Comparison of ENCODE assay signal across 6 cellular contexts in genomic region chr19:461664-462551, GRCh38. TPM values are rescaled to one million over a fixed set of nuclear protein-coding genes. Genes with fewer than 3 reads are reported as not detected.
A peak's percentile ranks its signal among the peaks of the same experiment; 100 is the strongest.
DNase-seq lines count a peak whose midpoint lies in the region; ATAC-seq, FAIRE-seq and TF ChIP-seq lines count a peak whose summit lies in the region.

No MANE protein-coding gene starts in this region.

- ATAC-seq in GM23338 (peak; percentile 63), GM19023 (IDR thresholded peaks at IDR 0.05; ENCODE audit: unreplicated experiment) (no peak), GM18909 (IDR thresholded peaks at IDR 0.05; ENCODE audit: poor library complexity, unreplicated experiment) (no peak)

- H3K27ac Mint-ChIP-seq in GM23338 = no peak overlapping the region

- no peaks in the 10 kb centered on the region for H3K36me3 Mint-ChIP-seq in GM23338 (ENCODE audit: low read depth)

- H2AFZ ChIP-seq in GM23338 (0 out of 2 replicates have a peak overlapping the region, but pooled peaks have one; percentile 47), keratinocyte (ENCODE audit: control insufficient read depth, low read length) (no peak overlapping the region)

- H3K4me2 ChIP-seq in GM23338 (peak overlapping the region; percentile 87), keratinocyte (ENCODE audit: control insufficient read depth, extremely low read depth, insufficient read depth, low read depth, low read length) (peak overlapping the region; percentile 56)

- peaks cover 29% of the 10 kb centered on the region for H3K27me3 Mint-ChIP-seq in GM23338 (ENCODE audit: insufficient read depth, low read depth, poor library complexity)

- TF ChIP-seq CTCF in GM23338 (conservative IDR thresholded peaks at IDR 0.05; ENCODE audit: low read depth in 2 of 2) = no peak
- TF ChIP-seq CTCF in keratinocyte (optimal IDR thresholded peaks at IDR 0.05 in 1 of 3, IDR thresholded peaks at IDR 0.05 in 1 of 3, conservative IDR thresholded peaks at IDR 0.05 in 1 of 3; ENCODE audit: extremely low read depth in 1 of 3, insufficient read depth in 2 of 3, low read length in 3 of 3) = no peak

- peak overlapping the region; percentile 70 for H3K4me3 Mint-ChIP-seq in GM23338

- H3K9me3 ChIP-seq in keratinocyte (ENCODE audit: control insufficient read depth, low read depth, low read length) = no peaks in the 10 kb centered on the region

- H3K4me1 Mint-ChIP-seq in GM23338 = peaks cover 7% of the 10 kb centered on the region

- FAIRE-seq in keratinocyte (lab: Jason Lieb, UNC) = no peak

- H3K79me2 ChIP-seq in GM23338 (replicated peaks; ENCODE audit: insufficient read depth) = no peaks in the 10 kb centered on the region
- H3K79me2 ChIP-seq in keratinocyte (ENCODE audit: control insufficient read depth, insufficient read depth, low read length) = no peaks in the 10 kb centered on the region

- H3K27ac ChIP-seq in GM23338 (ENCODE audit: low read depth) (no peak overlapping the region), keratinocyte (ENCODE audit: control insufficient read depth, insufficient read depth, low read length) (no peak overlapping the region)

- H3K4me3 ChIP-seq in GM23338 (peak overlapping the region; percentile 60), keratinocyte (ENCODE audit: control insufficient read depth in 2 of 3, extremely low read depth in 1 of 3, insufficient read depth in 2 of 3, low read depth in 1 of 3, low read length in 3 of 3) (peak overlapping the region in 2 of 3 experiments; percentile 25)

- peak; percentile 77 for DNase-seq in GM23338 (ENCODE audit: low spot score)
- peak; percentile 74 for DNase-seq in SK-N-DZ (ENCODE audit: low spot score)
- DNase-seq in keratinocyte (ENCODE audit: low read depth, low spot score) = no peak
- DNase-seq in glomerular visceral epithelial cell (ENCODE audit: extremely low spot score) = no peak

- dilution Hi-C loops in keratinocyte (cut with MboI; ENCODE audit: extremely low pct_ligation_motif_present, low sequenced_read_pairs) = no loop called here

- H3F3A ChIP-seq in GM23338 (replicated peaks; ENCODE audit: low read depth) = 0 out of 2 replicates have a peak, but pooled peaks cover 4% of the 10 kb centered on the region

- H3K36me3 ChIP-seq in GM23338 (ENCODE audit: insufficient read depth) (no peaks in the 10 kb centered on the region), keratinocyte (ENCODE audit: control insufficient read depth in 2 of 2, extremely low read depth in 1 of 2, insufficient read depth in 2 of 2, low read length in 2 of 2) (no peaks in the 10 kb centered on the region)

- no peaks in the 10 kb centered on the region for H3K9me1 ChIP-seq in keratinocyte (ENCODE audit: control insufficient read depth, extremely low read depth, insufficient read depth, low read length)

- H3K27me3 ChIP-seq in GM23338 (ENCODE audit: insufficient read depth) (peaks cover 33% of the 10 kb centered on the region), keratinocyte (ENCODE audit: control insufficient read depth, extremely low read depth, insufficient read depth, low read length) (peaks cover 11% of the 10 kb centered on the region)

- H4K20me1 ChIP-seq in GM23338 (replicated peaks; ENCODE audit: insufficient read depth) = no peaks in the 10 kb centered on the region
- no peaks in the 10 kb centered on the region for H4K20me1 ChIP-seq in keratinocyte (ENCODE audit: control insufficient read depth, extremely low read depth, insufficient read depth, low read length)

- H3K4me1 ChIP-seq in GM23338 (ENCODE audit: insufficient read depth) (no peaks in the 10 kb centered on the region; the same call in 1 of the 2 replicates), keratinocyte (ENCODE audit: control insufficient read depth, extremely low read depth, insufficient read depth, low read length) (no peaks in the 10 kb centered on the region)

- peaks cover 4% of the 10 kb centered on the region for H3K9me3 Mint-ChIP-seq in GM23338

- no peaks in the 10 kb centered on the region for H3K9me2 ChIP-seq in GM23338 (ENCODE audit: insufficient read depth)

- H3K9ac ChIP-seq in keratinocyte (ENCODE audit: control insufficient read depth, extremely low read depth, insufficient read depth, low read length) = no peak overlapping the region

TF ChIP-seq in GM23338, 12 proteins besides CTCF, POLR2A, EP300 and RAD21 (continues in another document):
- TF ChIP-seq EZH2 (IDR thresholded peaks at IDR 0.05; ENCODE audit: low read depth, unreplicated experiment) (no peak), CREB1 (CRISPR knock-in tag; IDR thresholded peaks at IDR 0.05; ENCODE audit: low read depth) (no peak), NANOG (IDR thresholded peaks at IDR 0.05; ENCODE audit: borderline replicate concordance) (no peak), JUNB (IDR thresholded peaks at IDR 0.05; ENCODE audit: unreplicated experiment) (no peak), ETS1 (IDR thresholded peaks at IDR 0.05) (no peak)

RNA-seq across cellular contexts. Expression of gene SHC2, which starts 1.1 kb away (rescaled TPM):
- 2.9 and 4.6 TPM in 2 replicates for total RNA-seq in GM23338 (2014; rRNA removed; shearing (Covaris generic))
- polyA plus RNA-seq in GM23338 (2016; fragmentation: Nextera tagmentation; extraction: Ambion mirVana) (2.2 and 2.6 TPM in 2 replicates), keratinocyte (2.2 to 9.9 TPM (median 2.5 TPM) in 3 replicates)
- 18.4 and 19.9 TPM in 2 replicates for polyA plus RNA-seq in SK-N-DZ (2014; cell fraction: cytosol; rRNA removed)
- 143 and 144 TPM in 2 replicates for polyA plus RNA-seq in SK-N-DZ (2014; cell fraction: nucleus; rRNA removed)
- 3.0 TPM for polyA plus RNA-seq in keratinocyte (2011; ENCODE audit: low read depth)
- 2.1 and 6.5 TPM in 2 replicates for polyA plus RNA-seq in keratinocyte (2011; cell fraction: cytosol; rRNA removed)
- polyA plus RNA-seq in keratinocyte (2011; cell fraction: nucleus; rRNA removed) = 18.2 and 26.5 TPM in 2 replicates
- polyA plus RNA-seq in keratinocyte (2012; ENCODE audit: low replicate concordance) = 3.4 and 16.0 TPM in 2 replicates
- 1.5 to 4.7 TPM (median 1.6 TPM) in 3 replicates for polyA minus RNA-seq in keratinocyte
- 15.0 TPM for polyA minus RNA-seq in keratinocyte (2011; cell fraction: cytosol; rRNA and poly(A)+ RNA removed)
- polyA minus RNA-seq in keratinocyte (2011; cell fraction: nucleus; rRNA and poly(A)+ RNA removed) = 3.7 and 6.4 TPM in 2 replicates

RNA-seq across cellular contexts. Expression of gene MADCAM1, which starts 34.4 kb away (rescaled TPM):
- 1.0 and 2.5 TPM in 2 replicates for total RNA-seq in GM23338 (2014; rRNA removed; shearing (Covaris generic))
- polyA plus RNA-seq in GM23338 (2016; fragmentation: Nextera tagmentation; extraction: Ambion mirVana) = 2.1 and 3.3 TPM in 2 replicates
- polyA plus RNA-seq in SK-N-DZ (2014; cell fraction: cytosol; rRNA removed) = 0.15 and 0.20 TPM in 2 replicates
- 0.21 and 1.7 TPM in 2 replicates for polyA plus RNA-seq in SK-N-DZ (2014; cell fraction: nucleus; rRNA removed)
- 0.05 to 0.12 TPM (median 0.07 TPM) in 3 replicates for polyA plus RNA-seq in keratinocyte
- polyA plus RNA-seq in keratinocyte (2011; ENCODE audit: low read depth) = not detected
- not detected in 2 replicates for polyA plus RNA-seq in keratinocyte (2011; cell fraction: cytosol; rRNA removed)
- 0.24 and 0.65 TPM in 2 replicates for polyA plus RNA-seq in keratinocyte (2011; cell fraction: nucleus; rRNA removed)
- 0.17 and 0.27 TPM in 2 replicates for polyA plus RNA-seq in keratinocyte (2012; ENCODE audit: low replicate concordance)
- not detected in 3 replicates for polyA minus RNA-seq in keratinocyte
- not detected for polyA minus RNA-seq in keratinocyte (2011; cell fraction: cytosol; rRNA and poly(A)+ RNA removed)
- not detected in 2 replicates for polyA minus RNA-seq in keratinocyte (2011; cell fraction: nucleus; rRNA and poly(A)+ RNA removed)

RNA-seq across cellular contexts. Expression of gene TPGS1, which starts 45.4 kb away (rescaled TPM):
- total RNA-seq in GM23338 (2014; rRNA removed; shearing (Covaris generic)) = 29.0 and 38.4 TPM in 2 replicates
- polyA plus RNA-seq in GM23338 (2016; fragmentation: Nextera tagmentation; extraction: Ambion mirVana) (11.9 and 14.9 TPM in 2 replicates), keratinocyte (1.4 to 3.3 TPM (median 1.9 TPM) in 3 replicates)
- polyA plus RNA-seq in SK-N-DZ (2014; cell fraction: cytosol; rRNA removed) = 33.8 and 44.2 TPM in 2 replicates
- polyA plus RNA-seq in SK-N-DZ (2014; cell fraction: nucleus; rRNA removed) = 31.9 and 56.0 TPM in 2 replicates
- polyA plus RNA-seq in keratinocyte (2011; ENCODE audit: low read depth) = 0.24 TPM
- polyA plus RNA-seq in keratinocyte (2011; cell fraction: cytosol; rRNA removed) = 0.62 and 4.3 TPM in 2 replicates
- polyA plus RNA-seq in keratinocyte (2011; cell fraction: nucleus; rRNA removed) = 1.6 and 3.5 TPM in 2 replicates
- 1.8 and 5.8 TPM in 2 replicates for polyA plus RNA-seq in keratinocyte (2012; ENCODE audit: low replicate concordance)
- polyA minus RNA-seq in keratinocyte = 0.35 to 0.79 TPM (median 0.40 TPM) in 3 replicates
- polyA minus RNA-seq in keratinocyte (2011; cell fraction: cytosol; rRNA and poly(A)+ RNA removed) = 12.9 TPM
- polyA minus RNA-seq in keratinocyte (2011; cell fraction: nucleus; rRNA and poly(A)+ RNA removed) = 2.7 and 3.7 TPM in 2 replicates

RNA-seq across cellular contexts. Expression of gene C2CD4C, which starts 53.0 kb away (rescaled TPM):
- 10.6 and 12.5 TPM in 2 replicates for total RNA-seq in GM23338 (2014; rRNA removed; shearing (Covaris generic))
- polyA plus RNA-seq in GM23338 (2016; fragmentation: Nextera tagmentation; extraction: Ambion mirVana) (2.1 and 2.6 TPM in 2 replicates), keratinocyte (1.6 to 4.1 TPM (median 2.6 TPM) in 3 replicates)
- polyA plus RNA-seq in SK-N-DZ (2014; cell fraction: cytosol; rRNA removed) = 8.0 and 11.7 TPM in 2 replicates
- 26.7 and 31.2 TPM in 2 replicates for polyA plus RNA-seq in SK-N-DZ (2014; cell fraction: nucleus; rRNA removed)
- polyA plus RNA-seq in keratinocyte (2011; ENCODE audit: low read depth) = 0.90 TPM
- 0.78 and 3.1 TPM in 2 replicates for polyA plus RNA-seq in keratinocyte (2011; cell fraction: cytosol; rRNA removed)
- polyA plus RNA-seq in keratinocyte (2011; cell fraction: nucleus; rRNA removed) = 5.1 and 10.2 TPM in 2 replicates
- 4.7 and 5.3 TPM in 2 replicates for polyA plus RNA-seq in keratinocyte (2012; ENCODE audit: low replicate concordance)
- 1.1 to 2.5 TPM (median 2.1 TPM) in 3 replicates for polyA minus RNA-seq in keratinocyte
- polyA minus RNA-seq in keratinocyte (2011; cell fraction: cytosol; rRNA and poly(A)+ RNA removed) = 10.6 TPM
- polyA minus RNA-seq in keratinocyte (2011; cell fraction: nucleus; rRNA and poly(A)+ RNA removed) = 4.1 and 5.4 TPM in 2 replicates

Comparison
In these comparisons a context has a peak if more than half of its experiments do, and no peak if none do; other contexts are left out.
1. DNase-seq: peak in GM23338 (single experiment) and SK-N-DZ (single experiment); none in keratinocyte (single experiment) and glomerular visceral epithelial cell (single experiment).